In the genomic region with DNA sequence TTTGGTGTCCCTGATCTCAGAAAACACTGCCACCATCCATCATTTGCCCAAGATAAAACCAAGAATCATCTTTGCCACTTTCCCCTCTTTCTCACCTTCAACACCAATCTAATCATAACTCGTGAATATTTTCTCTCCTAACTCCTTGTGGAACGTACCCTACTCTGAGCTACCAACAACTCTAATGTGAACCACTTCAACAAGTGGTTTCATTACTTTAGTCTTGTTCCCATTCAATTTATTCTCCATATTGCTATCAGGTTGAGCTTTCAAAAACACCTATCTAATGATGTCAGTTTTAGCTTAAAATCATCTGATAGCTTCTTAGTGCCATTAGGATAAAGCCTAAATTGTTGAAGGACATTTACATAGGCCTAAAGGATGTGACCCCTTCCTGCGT, we compare ENCODE assay signal across 22 cellular contexts. TPM values are rescaled to one million over a fixed set of nuclear protein-coding genes. Genes with fewer than 3 reads are reported as not detected.
DNase-seq lines count a peak whose midpoint lies in the region; ATAC-seq, FAIRE-seq and TF ChIP-seq lines count a peak whose summit lies in the region.
"Had no signal": no experiment of that assay in that cellular context is flagged by ENCODE, and none has a peak within 500 bp of the region (broad histone marks: within the 10 kb centered on the region; RNA-seq: fewer than 3 reads in every experiment).

No MANE protein-coding gene starts in this region.

- no peak for TF ChIP-seq RAD21 in A549 (conservative IDR thresholded peaks at IDR 0.05 in 1 of 2, IDR thresholded peaks at IDR 0.05 in 1 of 2)

- H3K9me3 Mint-ChIP-seq in CD4-positive, alpha-beta memory T cell, result no peaks in the 10 kb centered on the region
- no peaks in the 10 kb centered on the region for H3K9me3 Mint-ChIP-seq in central memory CD8-positive, alpha-beta T cell
- H3K9me3 Mint-ChIP-seq in nephron progenitor cell, result peaks cover 4% of the 10 kb centered on the region

- no peak overlapping the region for H3K27ac ChIP-seq in A549
- no peak overlapping the region for H3K27ac ChIP-seq in CD4-positive, alpha-beta memory T cell (ENCODE audit: low read depth, low read length)
- H3K27ac ChIP-seq: C4-2B, SK-N-MC had no signal

- peak; percentile 59 for FAIRE-seq in A549 (lab: Jason Lieb, UNC)
- FAIRE-seq: HepG2, RCC 7860 had no signal

- WGBS in A549 (ENCODE audit: missing lambda C conversion rate), result 95% methylated on average over 3 of the region's 3 CpGs

- peaks cover 6 to 8% (median 8%) of the 10 kb centered on the region in 4 donors for H3K4me1 Mint-ChIP-seq in CD4-positive, alpha-beta memory T cell
- H3K4me1 Mint-ChIP-seq in central memory CD8-positive, alpha-beta T cell, result peaks cover 13% of the 10 kb centered on the region
- peaks cover 35% of the 10 kb centered on the region for H3K4me1 Mint-ChIP-seq in nephron progenitor cell

- POLR2A ChIA-PET in A549 (lab: Yijun Ruan, JAX), result no interaction called here
- POLR2A ChIA-PET in CD4-positive, alpha-beta memory T cell (lab: Charles Lee; ENCODE audit: partially characterized antibody), result interaction anchor here (2.9 kb wide), 1 partner anchor 48 kb away, joined by 7 read pairs; a partner anchor contains a TSS

- H3K27me3 Mint-ChIP-seq in CD4-positive, alpha-beta memory T cell, result no peaks in the 10 kb centered on the region
- no peaks in the 10 kb centered on the region for H3K27me3 Mint-ChIP-seq in central memory CD8-positive, alpha-beta T cell
- no peaks in the 10 kb centered on the region for H3K27me3 Mint-ChIP-seq in nephron progenitor cell (ENCODE audit: low read depth, poor library complexity)

- TF ChIP-seq CTCF in A549 (IDR thresholded peaks at IDR 0.05) (no peak), nephron progenitor cell (IDR thresholded peaks at IDR 0.05) (no peak)

- no peaks in the 10 kb centered on the region for H3K4me1 ChIP-seq in A549
- peaks cover 5% of the 10 kb centered on the region for H3K4me1 ChIP-seq in CD4-positive, alpha-beta memory T cell (ENCODE audit: insufficient read depth, low read length)

- peaks cover 18% of the 10 kb centered on the region for H3K36me3 ChIP-seq in CD4-positive, alpha-beta memory T cell (ENCODE audit: insufficient read depth, low read length)

- H3K27ac Mint-ChIP-seq in CD4-positive, alpha-beta memory T cell, result peak overlapping the region in 4 of 7 donors; percentile 13 to 44 (median 34)
- H3K27ac Mint-ChIP-seq in central memory CD8-positive, alpha-beta T cell (ENCODE audit: low read depth), result peak overlapping the region; percentile 68
- H3K27ac Mint-ChIP-seq in nephron progenitor cell, result peak overlapping the region; percentile 75

- ATAC-seq in A549 (no peak), left cardiac atrium (no peak)
- no peak for ATAC-seq in central memory CD8-positive, alpha-beta T cell (replicated peaks; ENCODE audit: extremely low read depth, poor library complexity, severe bottlenecking)
- ATAC-seq: HepG2 had no signal

- DNase-seq in A549 (ENCODE audit: low read depth in 1 of 2, low spot score in 1 of 2) (no peak), nephron progenitor cell (no peak), COR-L47 (lab: John Stamatoyannopoulos, UW) (no peak), left cardiac atrium (no peak), NCI-H187 (lab: John Stamatoyannopoulos, UW) (no peak)
- DNase-seq in CD4-positive, alpha-beta memory T cell, result no peak
- DNase-seq in central memory CD8-positive, alpha-beta T cell (ENCODE audit: low spot score in 2 of 2), result no peak
- DNase-seq: DMS153, DND-41, Karpas-422, NCI-H1092, NCI-H1436, NCI-H187 treated with DMSO at 0.1 percent for 48 hours, NCI-H2107, NCI-H446, NCI-H524 treated with DMSO at 0.1 percent for 48 hours, NCI-H774, SIG-M5 had no signal

- no peak overlapping the region for H3K4me3 Mint-ChIP-seq in CD4-positive, alpha-beta memory T cell
- H3K4me3 Mint-ChIP-seq in central memory CD8-positive, alpha-beta T cell, result no peak overlapping the region
- H3K4me3 Mint-ChIP-seq in nephron progenitor cell, result no peak overlapping the region

- no peaks in the 10 kb centered on the region for H3K27me3 ChIP-seq in CD4-positive, alpha-beta memory T cell (ENCODE audit: insufficient read depth, low read length)

- no peak for TF ChIP-seq POLR2A in A549 (IDR thresholded peaks at IDR 0.05; ENCODE audit: low read length)

- CTCF ChIA-PET in A549 (lab: Yijun Ruan, JAX), result interaction anchor here (0.8 to 2.4 kb wide), 4 partner anchors 14 to 107 kb away, joined by 3 to 7 read pairs (median 5); no protein-coding TSS in a partner anchor
- CTCF ChIA-PET in CD4-positive, alpha-beta memory T cell (lab: Charles Lee; ENCODE audit: partially characterized antibody), result no interaction called here

- no peak overlapping the region for H3K4me2 ChIP-seq in A549

- H3K36me3 Mint-ChIP-seq in CD4-positive, alpha-beta memory T cell, result peaks cover 45 to 61% of the 10 kb centered on the region in 2 donors
- peaks cover 25% of the 10 kb centered on the region for H3K36me3 Mint-ChIP-seq in central memory CD8-positive, alpha-beta T cell (ENCODE audit: insufficient read depth)
- peaks cover 27% of the 10 kb centered on the region for H3K36me3 Mint-ChIP-seq in nephron progenitor cell (ENCODE audit: low read depth)

- no peak for TF ChIP-seq EP300 in A549 (IDR thresholded peaks at IDR 0.05)

- intact Hi-C loops in CD4-positive, alpha-beta memory T cell (cut with micrococcal nuclease), result no loop called here
- intact Hi-C loops in left cardiac atrium (cut with DNase I), result no loop called here

- H3K4me3 ChIP-seq in A549, result no peak overlapping the region
- H3K4me3 ChIP-seq in CD4-positive, alpha-beta memory T cell (ENCODE audit: low read length in 2 of 2), result no peak overlapping the region
- H3K4me3 ChIP-seq: SK-N-MC had no signal

- no peaks in the 10 kb centered on the region for H3K9me3 ChIP-seq in A549
- H3K9me3 ChIP-seq in CD4-positive, alpha-beta memory T cell (ENCODE audit: control insufficient read depth in 1 of 2, low read length in 2 of 2), result no peaks in the 10 kb centered on the region

TF ChIP-seq in A549, 52 proteins besides CTCF, POLR2A, EP300 and RAD21:
- no peak for TF ChIP-seq FOXS1 (CRISPR knock-in tag; IDR thresholded peaks at IDR 0.05)
- TF ChIP-seq JUNB (IDR thresholded peaks at IDR 0.05), result no peak
- no peak for TF ChIP-seq CBX8 (IDR thresholded peaks at IDR 0.05)
- no peak for TF ChIP-seq HDAC2 (IDR thresholded peaks at IDR 0.05)
- no peak for TF ChIP-seq HOXA7 (CRISPR knock-in tag; IDR thresholded peaks at IDR 0.05)

RNA-seq across cellular contexts. Expression of a gene that starts 39.8 kb away (rescaled TPM):
- polyA plus RNA-seq in A549 (2011; rRNA removed) (12.5 and 14.3 TPM in 2 replicates), A549 (2017; fragmentation: RNase III; extraction: RNeasy Plus Mini Kit Qiagen cat#74134 plus additional on column Dnase treatment) (9.6 to 9.8 TPM (median 9.8 TPM) in 3 replicates)
- 4.7 and 5.9 TPM in 2 replicates for polyA plus RNA-seq in A549 (2012; cell fraction: cytosol; rRNA removed)
- polyA plus RNA-seq in A549 (2012; cell fraction: nucleus; rRNA removed), result 4.5 and 5.8 TPM in 2 replicates
- polyA minus RNA-seq in A549 (2011; rRNA and poly(A)+ RNA removed), result 4.2 and 4.7 TPM in 2 replicates
- 10 to 100 TPM; 25.7 to 26.7 TPM for total RNA-seq in CD4-positive, alpha-beta memory T cell
- polyA plus RNA-seq in CD4-positive, alpha-beta memory T cell, result 10 to 100 TPM; 27.3 to 38.7 TPM
- 1 to 10 TPM; 6.7 to 8.2 TPM for total RNA-seq in left cardiac atrium

RNA-seq across cellular contexts. Expression of a gene that starts 48.2 kb away (rescaled TPM):
- 62.0 and 82.6 TPM in 2 replicates for polyA plus RNA-seq in A549 (2011; rRNA removed)
- polyA plus RNA-seq in A549 (2012; cell fraction: cytosol; rRNA removed), result 24.3 and 27.1 TPM in 2 replicates
- polyA plus RNA-seq in A549 (2012; cell fraction: nucleus; rRNA removed), result 27.7 and 36.9 TPM in 2 replicates
- 22.5 to 26.8 TPM (median 23.5 TPM) in 3 replicates for polyA plus RNA-seq in A549 (2017; fragmentation: RNase III; extraction: RNeasy Plus Mini Kit Qiagen cat#74134 plus additional on column Dnase treatment)
- 69.6 and 90.6 TPM in 2 replicates for polyA minus RNA-seq in A549 (2011; rRNA and poly(A)+ RNA removed)
- total RNA-seq in CD4-positive, alpha-beta memory T cell, result 10 to 100 TPM; 37.9 to 39.0 TPM
- polyA plus RNA-seq in CD4-positive, alpha-beta memory T cell, result 10 to 100 TPM in 1 of 2 donors, 1 to 10 TPM in 1; 3.9 to 13.3 TPM
- 10 to 100 TPM; 23.7 to 28.3 TPM for total RNA-seq in left cardiac atrium
